ENCODE assay signal across 14 cellular contexts in the genomic region with DNA sequence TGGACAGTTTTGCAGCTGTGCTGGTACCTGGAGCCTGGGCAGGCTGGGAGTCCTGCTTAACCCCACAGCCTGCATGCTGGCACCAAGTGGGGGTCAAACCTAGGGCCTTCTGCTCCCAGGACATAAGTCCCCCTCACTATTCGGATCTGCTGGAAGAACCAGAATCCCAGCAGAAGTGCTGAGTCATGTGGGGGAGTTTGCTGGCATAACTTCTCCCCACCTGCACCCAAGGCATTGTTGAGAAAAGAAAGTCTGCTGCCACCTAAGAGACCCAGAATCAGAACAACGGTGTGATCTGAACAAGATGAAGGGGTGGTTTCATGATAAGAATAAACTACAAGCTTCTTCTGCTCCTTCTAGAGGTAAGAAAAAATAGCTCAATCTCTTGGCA.
A peak's percentile ranks its signal among the peaks of the same experiment; 100 is the strongest.
DNase-seq lines count a peak whose midpoint lies in the region; ATAC-seq, FAIRE-seq and TF ChIP-seq lines count a peak whose summit lies in the region.
"Had no signal": no experiment of that assay in that cellular context is flagged by ENCODE, and none has a peak within 500 bp of the region (broad histone marks: within the 10 kb centered on the region; RNA-seq: fewer than 3 reads in every experiment).

No MANE protein-coding gene starts in this region.

- BruUV-seq in Calu3 (replicated peaks; lab: Mats Ljungman, UMichigan) = no TSS peak

- H3K9ac ChIP-seq in astrocyte (ENCODE audit: low read length) (peak overlapping the region; percentile 68), mesendoderm (ENCODE audit: low read length) (peak overlapping the region; percentile 25)
- H3K9ac ChIP-seq: KMS-11 had no signal

- no peak for FAIRE-seq in astrocyte (lab: Jason Lieb, UNC)

- no peaks in the 10 kb centered on the region for H3K79me1 ChIP-seq in mesendoderm (ENCODE audit: low read length)

- H2BK15ac ChIP-seq in mesendoderm (replicated peaks; ENCODE audit: low read depth) = no peak overlapping the region

- H3K23ac ChIP-seq in mesendoderm (ENCODE audit: low read length) = no peak overlapping the region

- H3K4me1 Mint-ChIP-seq in stimulated activated naive CD8-positive, alpha-beta T cell treated with anti-CD3 and anti-CD28 coated beads, Interleukin-15, Interleukin-2, amounts not matched to agents 100 ng/mL and 50 ng/mL, for 24 hours (ENCODE audit: low read depth) = peaks cover 27% of the 10 kb centered on the region
- H3K4me1 Mint-ChIP-seq in astrocyte (ENCODE audit: low read depth, unreplicated experiment) (peaks cover 38% of the 10 kb centered on the region), Calu3 (ENCODE audit: low read depth, unreplicated experiment) (no peaks in the 10 kb centered on the region)

- H3K36me3 ChIP-seq in astrocyte (ENCODE audit: insufficient read depth, low read length) (peaks cover 2% of the 10 kb centered on the region), mesendoderm (ENCODE audit: control insufficient read depth, insufficient read depth, low read length) (no peaks in the 10 kb centered on the region)

- no peaks in the 10 kb centered on the region for H3K9me3 Mint-ChIP-seq in stimulated activated naive CD8-positive, alpha-beta T cell treated with anti-CD3 and anti-CD28 coated beads, Interleukin-15, Interleukin-2, amounts not matched to agents 100 ng/mL and 50 ng/mL, for 24 hours
- H3K9me3 Mint-ChIP-seq in astrocyte (ENCODE audit: unreplicated experiment) (peaks cover 2% of the 10 kb centered on the region), Calu3 (ENCODE audit: low read depth, unreplicated experiment) (no peaks in the 10 kb centered on the region)
- H3K9me3 Mint-ChIP-seq: activated naive CD4-positive, alpha-beta T cell treated with anti-CD3 and anti-CD28 coated beads for 36 hours; central memory CD8-positive, alpha-beta T cell had no signal

- DNase-seq in stimulated activated naive CD8-positive, alpha-beta T cell treated with anti-CD3 and anti-CD28 coated beads, Interleukin-15, Interleukin-2, amounts not matched to agents 100 U/mL and 50 U/mL, for 24 hours = no peak
- DNase-seq in astrocyte (ENCODE audit: low read depth) (no peak), mesendoderm (no peak), Calu3 (no peak)
- DNase-seq in stimulated activated naive CD4-positive, alpha-beta T cell treated with Interleukin-2 at 50 U/mL for 16 hours (lab: John Stamatoyannopoulos, UW) = no peak
- no peak for DNase-seq in stimulated activated CD4-positive, alpha-beta T cell treated with anti-CD3 and anti-CD28 coated beads, Interleukin-4, amount 100 ng/mL, for 24 hours
- DNase-seq: activated naive CD4-positive, alpha-beta T cell treated with anti-CD3 and anti-CD28 coated beads for 36 hours; NCI-H187 treated with DMSO at 0.1 percent for 48 hours; stimulated activated CD4-positive, alpha-beta T cell treated with anti-CD3 and anti-CD28 coated beads, Interleukin-12 subunit alpha, Interleukin-12 subunit beta, amount 100 ng/mL, for 4 hours had no signal

- H2AK5ac ChIP-seq in mesendoderm (ENCODE audit: low read length) = peak overlapping the region; percentile 24

- peak overlapping the region; percentile 46 for H3K18ac ChIP-seq in mesendoderm (ENCODE audit: low read length)

- no peaks in the 10 kb centered on the region for H4K20me1 ChIP-seq in astrocyte (ENCODE audit: insufficient read depth, low read length)

- H3K4me3 Mint-ChIP-seq in stimulated activated naive CD8-positive, alpha-beta T cell treated with anti-CD3 and anti-CD28 coated beads, Interleukin-15, Interleukin-2, amounts not matched to agents 100 ng/mL and 50 ng/mL, for 24 hours = no peak overlapping the region
- H3K4me3 Mint-ChIP-seq in astrocyte (ENCODE audit: unreplicated experiment) (no peak overlapping the region), Calu3 (ENCODE audit: low read depth, unreplicated experiment) (no peak overlapping the region)
- H3K4me3 Mint-ChIP-seq: activated naive CD4-positive, alpha-beta T cell treated with anti-CD3 and anti-CD28 coated beads for 36 hours had no signal

- peaks cover 32% of the 10 kb centered on the region for H3K4me1 ChIP-seq in astrocyte (ENCODE audit: insufficient read depth, low read length)
- H3K4me1 ChIP-seq in mesendoderm (ENCODE audit: control insufficient read depth, low read depth, low read length) = peaks cover 23% of the 10 kb centered on the region

- H3K4me2 ChIP-seq in astrocyte (ENCODE audit: low read length) = peak overlapping the region; percentile 84
- no peak overlapping the region for H3K4me2 ChIP-seq in mesendoderm (ENCODE audit: low read length)
- H3K4me2 ChIP-seq: KMS-11 had no signal

- no peak overlapping the region for H4K5ac ChIP-seq in mesendoderm (ENCODE audit: low read length)

- H3K27me3 ChIP-seq in astrocyte (ENCODE audit: insufficient read depth, low read length) (no peaks in the 10 kb centered on the region), mesendoderm (ENCODE audit: insufficient read depth, low read length, poor library complexity) (no peaks in the 10 kb centered on the region)
- H3K27me3 ChIP-seq: tibial nerve had no signal

- no peak for TF ChIP-seq CTCF in astrocyte (IDR thresholded peaks at IDR 0.05; ENCODE audit: insufficient read depth, low read depth, low read length)
- no peak for TF ChIP-seq CTCF in Calu3 (IDR thresholded peaks at IDR 0.05; ENCODE audit: unreplicated experiment)

- peak overlapping the region; percentile 63 for H3K56ac ChIP-seq in mesendoderm (ENCODE audit: low read length)

- H3K27ac Mint-ChIP-seq in stimulated activated naive CD8-positive, alpha-beta T cell treated with anti-CD3 and anti-CD28 coated beads, Interleukin-15, Interleukin-2, amounts not matched to agents 100 ng/mL and 50 ng/mL, for 24 hours = peak overlapping the region; percentile 45
- H3K27ac Mint-ChIP-seq in astrocyte (ENCODE audit: unreplicated experiment) = peak overlapping the region; percentile 93
- no peak overlapping the region for H3K27ac Mint-ChIP-seq in Calu3 (ENCODE audit: unreplicated experiment)
- H3K27ac Mint-ChIP-seq: activated naive CD4-positive, alpha-beta T cell treated with anti-CD3 and anti-CD28 coated beads for 36 hours had no signal

- WGBS in mesendoderm (ENCODE audit: extremely low coverage, insufficient coverage, low lambda C conversion rate) = no CpG with 5 or more reads among the region's 2 CpGs

- no peak overlapping the region for H2BK120ac ChIP-seq in mesendoderm (ENCODE audit: low read depth, low read length)

- no peaks in the 10 kb centered on the region for H3K9me3 ChIP-seq in astrocyte (ENCODE audit: insufficient read depth, low read depth, low read length)
- H3K9me3 ChIP-seq: tibial nerve had no signal

- no peaks in the 10 kb centered on the region for H3K79me2 ChIP-seq in astrocyte (ENCODE audit: insufficient read depth, low read length)
- no peaks in the 10 kb centered on the region for H3K79me2 ChIP-seq in mesendoderm (ENCODE audit: control insufficient read depth, insufficient read depth, low read length)

- peak overlapping the region; percentile 62 for H3K4ac ChIP-seq in mesendoderm (ENCODE audit: low read depth, low read length)

- CTCF ChIA-PET in Calu3 (lab: Charles Lee) = no interaction called here

- ATAC-seq in stimulated activated naive CD8-positive, alpha-beta T cell treated with anti-CD3 and anti-CD28 coated beads, Interleukin-15, Interleukin-2, amounts not matched to agents 100 U/mL and 50 U/mL, for 24 hours = no peak
- no peak for ATAC-seq in GM21619 (IDR thresholded peaks at IDR 0.05; ENCODE audit: unreplicated experiment)

- H2BK5ac ChIP-seq in mesendoderm (ENCODE audit: low read length) = peak overlapping the region; percentile 38

- no peak overlapping the region for H4K8ac ChIP-seq in mesendoderm (ENCODE audit: low read depth, low read length)

- H3K4me3 ChIP-seq in astrocyte (ENCODE audit: insufficient read depth, low read depth, low read length) (peak overlapping the region; percentile 33), mesendoderm (ENCODE audit: low read length) (no peak overlapping the region)
- H3K4me3 ChIP-seq: tibial nerve had no signal

- intact Hi-C loops in Calu3 (cut with micrococcal nuclease; ENCODE audit: unreplicated experiment) = no loop called here

- H3K27ac ChIP-seq in astrocyte (ENCODE audit: low read depth, low read length) = peak overlapping the region; percentile 59
- peak overlapping the region; percentile 71 for H3K27ac ChIP-seq in mesendoderm (ENCODE audit: low read depth, low read length)
- H3K27ac ChIP-seq: KMS-11, tibial nerve had no signal

- H2AFZ ChIP-seq in astrocyte (ENCODE audit: low read depth, low read length) = no peak overlapping the region

- H3K27me3 Mint-ChIP-seq in stimulated activated naive CD8-positive, alpha-beta T cell treated with anti-CD3 and anti-CD28 coated beads, Interleukin-15, Interleukin-2, amounts not matched to agents 100 ng/mL and 50 ng/mL, for 24 hours = no peaks in the 10 kb centered on the region
- H3K27me3 Mint-ChIP-seq in astrocyte (ENCODE audit: low read depth, unreplicated experiment) = no peaks in the 10 kb centered on the region
- no peaks in the 10 kb centered on the region for H3K27me3 Mint-ChIP-seq in Calu3 (ENCODE audit: unreplicated experiment)
- H3K27me3 Mint-ChIP-seq: central memory CD8-positive, alpha-beta T cell had no signal

- H3K36me3 Mint-ChIP-seq in stimulated activated naive CD8-positive, alpha-beta T cell treated with anti-CD3 and anti-CD28 coated beads, Interleukin-15, Interleukin-2, amounts not matched to agents 100 ng/mL and 50 ng/mL, for 24 hours (ENCODE audit: low read depth) = peaks cover 30% of the 10 kb centered on the region
- H3K36me3 Mint-ChIP-seq in astrocyte (ENCODE audit: low read depth, unreplicated experiment) = peaks cover 5% of the 10 kb centered on the region
- no peaks in the 10 kb centered on the region for H3K36me3 Mint-ChIP-seq in Calu3 (ENCODE audit: insufficient read depth, unreplicated experiment)
